27 cellular contexts compared by ENCODE assay signal in genomic region chrX:4638036-4638435, GRCh38.
"Had no signal": no experiment of that assay in that cellular context is flagged by ENCODE, and none has a peak within 500 bp of the region (broad histone marks: within the 10 kb centered on the region; RNA-seq: fewer than 3 reads in every experiment).

No MANE protein-coding gene starts in this region.

- H3K9me3 Mint-ChIP-seq: stimulated activated naive CD8-positive, alpha-beta T cell treated with anti-CD3 and anti-CD28 coated beads, Interleukin-15, Interleukin-2, amounts not matched to agents 100 ng/mL and 50 ng/mL, for 24 hours; type B pancreatic cell had no signal

- H3K27ac Mint-ChIP-seq: natural killer cell; nephron; neural progenitor cell; progenitor cell of endocrine pancreas; stimulated activated effector memory CD8-positive, alpha-beta T cell treated with anti-CD3 and anti-CD28 coated beads, Interleukin-12 subunit alpha, Interleukin-12 subunit beta, amount 100 ng/mL, for 72 hours; stimulated activated naive B cell treated with anti-CD40 and anti-IgM and Interleukin-4, amounts not matched to agents 10 μg/mL and 1 μg/mL and 100 μg/mL, for 72 hours; stimulated activated naive CD8-positive, alpha-beta T cell treated with anti-CD3 and anti-CD28 coated beads, Interleukin-15, Interleukin-2, amounts not matched to agents 100 ng/mL and 50 ng/mL, for 24 hours; type B pancreatic cell had no signal

- ATAC-seq: natural killer cell; psoas muscle; right cardiac atrium; right lobe of liver; stimulated activated effector memory CD8-positive, alpha-beta T cell treated with anti-CD3 and anti-CD28 coated beads, Interleukin-12 subunit alpha, Interleukin-12 subunit beta, amount 100 ng/mL, for 72 hours; stimulated activated naive B cell treated with anti-CD40 and anti-IgM and Interleukin-4, amounts not matched to agents 10 μg/mL and 1 μg/mL and 100 μg/mL, for 72 hours; upper lobe of right lung had no signal

- H3K4me3 Mint-ChIP-seq: natural killer cell; nephron; neural progenitor cell; stimulated activated effector memory CD8-positive, alpha-beta T cell treated with anti-CD3 and anti-CD28 coated beads, Interleukin-12 subunit alpha, Interleukin-12 subunit beta, amount 100 ng/mL, for 72 hours; stimulated activated naive B cell treated with anti-CD40 and anti-IgM and Interleukin-4, amounts not matched to agents 10 μg/mL and 1 μg/mL and 100 μg/mL, for 72 hours; stimulated activated naive CD8-positive, alpha-beta T cell treated with anti-CD3 and anti-CD28 coated beads, Interleukin-15, Interleukin-2, amounts not matched to agents 100 ng/mL and 50 ng/mL, for 24 hours; type B pancreatic cell had no signal

- FAIRE-seq: small intestine had no signal

- H3K27me3 Mint-ChIP-seq: progenitor cell of endocrine pancreas; stimulated activated naive B cell treated with anti-CD40 and anti-IgM and Interleukin-4, amounts not matched to agents 10 μg/mL and 1 μg/mL and 100 μg/mL, for 72 hours; stimulated activated naive CD8-positive, alpha-beta T cell treated with anti-CD3 and anti-CD28 coated beads, Interleukin-15, Interleukin-2, amounts not matched to agents 100 ng/mL and 50 ng/mL, for 24 hours; type B pancreatic cell had no signal

- DNase-seq: natural killer cell; occipital lobe; ovary; posterior cingulate gyrus; psoas muscle; right cardiac atrium; right lobe of liver; sigmoid colon; small intestine; stimulated activated CD4-positive, alpha-beta T cell treated with anti-CD3 and anti-CD28 coated beads, Interleukin-15, amount 100 ng/mL, for 24 hours; stimulated activated CD4-positive, alpha-beta T cell treated with anti-CD3 and anti-CD28 coated beads, Interleukin-2, amount 100 ng/mL, for 24 hours; stimulated activated CD4-positive, alpha-beta T cell treated with anti-CD3 and anti-CD28 coated beads, Interleukin-2, amount 100 ng/mL, for 48 hours; stimulated activated CD4-positive, alpha-beta T cell treated with anti-CD3 and anti-CD28 coated beads, Interleukin-4, amount 100 ng/mL, for 24 hours; stimulated activated naive B cell treated with anti-CD40 and anti-IgM and Interleukin-4, amounts not matched to agents 10 μg/mL and 1 μg/mL and 100 μg/mL, for 72 hours; stimulated activated naive CD4-positive, alpha-beta T cell treated with Interleukin-2 at 50 U/mL for 16 hours; substantia nigra; testis; tibial artery; transverse colon; upper lobe of right lung; uterus had no signal

- H3K4me1 Mint-ChIP-seq: natural killer cell; nephron; stimulated activated effector memory CD8-positive, alpha-beta T cell treated with anti-CD3 and anti-CD28 coated beads, Interleukin-12 subunit alpha, Interleukin-12 subunit beta, amount 100 ng/mL, for 72 hours; stimulated activated naive B cell treated with anti-CD40 and anti-IgM and Interleukin-4, amounts not matched to agents 10 μg/mL and 1 μg/mL and 100 μg/mL, for 72 hours had no signal
